ENCODE assay signal across 26 cellular contexts in genomic region chr22:46534177-46534776, GRCh38.
"Had no signal": no experiment of that assay in that cellular context is flagged by ENCODE, and none has a peak within 500 bp of the region (broad histone marks: within the 10 kb centered on the region; RNA-seq: fewer than 3 reads in every experiment).

No MANE protein-coding gene starts in this region.

- H3K36me3 Mint-ChIP-seq: activated naive CD8-positive, alpha-beta T cell; natural killer cell; stimulated activated memory B cell treated with anti-CD40 and anti-IgM and Interleukin-4, amounts not matched to agents 10 μg/mL and 1 μg/mL and 100 μg/mL, for 72 hours; T-cell had no signal

- ATAC-seq: activated CD4-positive, CD25-positive, alpha-beta regulatory T cell treated with anti-CD3 and anti-CD28 coated beads, Interleukin-2, amount 50 U/mL, for 24 hours; activated CD8-positive, alpha-beta T cell treated with anti-CD3 and anti-CD28 coated beads, Interleukin-2, amount 10 ng/mL, durations not matched to agents 7 days and 5 days; activated T-helper 17 cell treated with anti-CD3 and anti-CD28 coated beads, Interleukin-2, amount 50 U/mL, for 72 hours; heart right ventricle; natural killer cell; sciatic nerve; stimulated activated memory B cell treated with anti-CD40 and anti-IgM and Interleukin-4, amounts not matched to agents 10 μg/mL and 1 μg/mL and 100 μg/mL, for 72 hours; T-cell had no signal

- H3K4me3 ChIP-seq: adrenal gland, ascending aorta, heart right ventricle, lung, tibial nerve, vagina had no signal

- H3K36me3 ChIP-seq: adrenal gland, ascending aorta, heart right ventricle, stomach, suprapubic skin, tibial nerve, vagina had no signal

- DNase-seq: activated CD4-positive, alpha-beta T cell treated with anti-CD3 and anti-CD28 coated beads, Interleukin-2, amount 10 ng/mL, durations not matched to agents 7 days and 5 days; activated CD8-positive, alpha-beta T cell treated with anti-CD3 and anti-CD28 coated beads, Interleukin-2, amount 10 ng/mL, durations not matched to agents 7 days and 5 days; activated naive CD4-positive, alpha-beta T cell; activated T-cell treated with anti-CD3 and anti-CD28 coated beads, Interleukin-2, amount 50 U/mL, for 24 hours; adrenal gland; heart right ventricle; midbrain; natural killer cell; small intestine; stimulated activated CD4-positive, alpha-beta T cell treated with anti-CD3 and anti-CD28 coated beads, Interleukin-2, amount 100 ng/mL, for 24 hours; stomach; T-cell had no signal

- H3K4me1 ChIP-seq: parathyroid adenoma had no signal

- H3K9me3 ChIP-seq: adrenal gland, ascending aorta, heart right ventricle, stomach, suprapubic skin, tibial nerve, vagina had no signal

- H3K27me3 ChIP-seq: vagina had no signal

- H3K27ac ChIP-seq: adrenal gland, ascending aorta, heart right ventricle, parathyroid adenoma, stomach, suprapubic skin, tibial nerve, vagina, VCaP had no signal

- H2AFZ ChIP-seq: parathyroid adenoma had no signal

- H3K4me1 Mint-ChIP-seq: activated CD4-positive, alpha-beta T cell treated with anti-CD3 and anti-CD28 coated beads, Interleukin-2, amount 10 ng/mL, durations not matched to agents 7 days and 5 days; activated T-helper 17 cell treated with anti-CD3 and anti-CD28 coated beads, Interleukin-2, amount 50 U/mL, for 72 hours had no signal

- FAIRE-seq: endometrium, small intestine had no signal

- H3K9me3 Mint-ChIP-seq: activated CD4-positive, alpha-beta T cell treated with anti-CD3 and anti-CD28 coated beads, Interleukin-2, amount 10 ng/mL, durations not matched to agents 7 days and 5 days; activated T-cell treated with anti-CD3 and anti-CD28 coated beads, Interleukin-2, amount 50 U/mL, for 24 hours; activated T-helper 17 cell treated with anti-CD3 and anti-CD28 coated beads, Interleukin-2, amount 50 U/mL, for 72 hours; natural killer cell; stimulated activated memory B cell treated with anti-CD40 and anti-IgM and Interleukin-4, amounts not matched to agents 10 μg/mL and 1 μg/mL and 100 μg/mL, for 72 hours; T-cell; T-helper 2 cell treated with Interferon-gamma antibody and Interleukin-4, amounts not matched to agents 5 μg/mL and 100 μg/mL, for 36 hours had no signal

- H3K27ac Mint-ChIP-seq: activated CD4-positive, alpha-beta T cell treated with anti-CD3 and anti-CD28 coated beads, Interleukin-2, amount 10 ng/mL, durations not matched to agents 7 days and 5 days; activated CD8-positive, alpha-beta T cell treated with anti-CD3 and anti-CD28 coated beads, Interleukin-2, amount 10 ng/mL, durations not matched to agents 7 days and 5 days; activated naive CD8-positive, alpha-beta T cell; activated T-cell treated with anti-CD3 and anti-CD28 coated beads, Interleukin-2, amount 50 U/mL, for 24 hours; activated T-helper 17 cell treated with anti-CD3 and anti-CD28 coated beads, Interleukin-2, amount 50 U/mL, for 72 hours; natural killer cell; stimulated activated memory B cell treated with anti-CD40 and anti-IgM and Interleukin-4, amounts not matched to agents 10 μg/mL and 1 μg/mL and 100 μg/mL, for 72 hours; T-cell; T-helper 2 cell treated with Interferon-gamma antibody and Interleukin-4, amounts not matched to agents 5 μg/mL and 100 μg/mL, for 36 hours had no signal

- H3K9ac ChIP-seq: parathyroid adenoma had no signal

- H3K79me2 ChIP-seq: parathyroid adenoma had no signal

- H3K4me3 Mint-ChIP-seq: activated CD4-positive, alpha-beta T cell treated with anti-CD3 and anti-CD28 coated beads, Interleukin-2, amount 10 ng/mL, durations not matched to agents 7 days and 5 days; activated CD8-positive, alpha-beta T cell treated with anti-CD3 and anti-CD28 coated beads, Interleukin-2, amount 10 ng/mL, durations not matched to agents 7 days and 5 days; activated naive CD8-positive, alpha-beta T cell; activated T-cell treated with anti-CD3 and anti-CD28 coated beads, Interleukin-2, amount 50 U/mL, for 24 hours; activated T-helper 17 cell treated with anti-CD3 and anti-CD28 coated beads, Interleukin-2, amount 50 U/mL, for 72 hours; natural killer cell; stimulated activated memory B cell treated with anti-CD40 and anti-IgM and Interleukin-4, amounts not matched to agents 10 μg/mL and 1 μg/mL and 100 μg/mL, for 72 hours; T-helper 2 cell treated with Interferon-gamma antibody and Interleukin-4, amounts not matched to agents 5 μg/mL and 100 μg/mL, for 36 hours had no signal
